ENCODE assay signal across 12 cellular contexts in genomic region chr15:60070838-60071493, GRCh38.
DNase-seq lines count a peak whose midpoint lies in the region; TF ChIP-seq lines count a peak whose summit lies in the region.
"Had no signal": no experiment of that assay in that cellular context is flagged by ENCODE, and none has a peak within 500 bp of the region (broad histone marks: within the 10 kb centered on the region; RNA-seq: fewer than 3 reads in every experiment).

No MANE protein-coding gene starts in this region.

- no peaks in the 10 kb centered on the region for H3K9me3 ChIP-seq in adrenal gland (replicated peaks in 1 of 3)
- H3K9me3 ChIP-seq in Peyer's patch = no peaks in the 10 kb centered on the region

- DNase-seq in BJ (ENCODE audit: low read depth) (peak; percentile 9), M059J (ENCODE audit: low read depth) (peak; percentile 70), chondrocyte (ENCODE audit: low spot score) (no peak), left kidney (ENCODE audit: low read depth, low spot score) (peak; percentile 58), adrenal gland (no peak), Peyer's patch (no peak), UCSD-AML1 (lab: John Stamatoyannopoulos, UW; ENCODE audit: unreplicated experiment) (no peak), NCI-H748 (lab: John Stamatoyannopoulos, UW; ENCODE audit: unreplicated experiment) (no peak)

- peaks cover 31% of the 10 kb centered on the region for H3K4me1 Mint-ChIP-seq in chondrocyte (ENCODE audit: low read depth)
- H3K4me1 Mint-ChIP-seq: CD14-positive monocyte; central memory CD8-positive, alpha-beta T cell had no signal

- POLR2A ChIA-PET in BJ (lab: Charles Lee) = no interaction called here

- H3K27me3 Mint-ChIP-seq in chondrocyte (ENCODE audit: low read depth) = peaks cover 5% of the 10 kb centered on the region

- CTCF ChIA-PET in BJ (lab: Yijun Ruan, JAX) = interaction anchor here (0.7 kb wide), 1 partner anchor 23 kb away, joined by 3 read pairs; no protein-coding TSS in a partner anchor

- intact Hi-C loops in adrenal gland (cut with DNase I) = no loop called here

- 62 to 69% (median 67%) methylated on average over 8 of the region's 8 CpGs for WGBS in adrenal gland, 4 donors

- TF ChIP-seq POLR2A in adrenal gland (IDR thresholded peaks at IDR 0.05) (no peak), Peyer's patch (IDR thresholded peaks at IDR 0.05) (no peak)

- no peaks in the 10 kb centered on the region for H3K4me1 ChIP-seq in adrenal gland (replicated peaks in 1 of 2)
- no peaks in the 10 kb centered on the region for H3K4me1 ChIP-seq in Peyer's patch
- H3K4me1 ChIP-seq: gastroesophageal sphincter had no signal

- H3K4me3 Mint-ChIP-seq in chondrocyte (ENCODE audit: unreplicated experiment) = no peak overlapping the region
- H3K4me3 Mint-ChIP-seq: CD14-positive monocyte; central memory CD8-positive, alpha-beta T cell had no signal

- H3K27ac Mint-ChIP-seq in chondrocyte (ENCODE audit: unreplicated experiment) = peak overlapping the region; percentile 92
- H3K27ac Mint-ChIP-seq: CD14-positive monocyte had no signal

- H3K27ac ChIP-seq in adrenal gland = no peak overlapping the region
- no peak overlapping the region for H3K27ac ChIP-seq in Peyer's patch
- H3K27ac ChIP-seq: gastroesophageal sphincter had no signal

- no peak overlapping the region for H3K4me3 ChIP-seq in BJ (ENCODE audit: low read depth, low read length)
- no peak overlapping the region for H3K4me3 ChIP-seq in adrenal gland
- H3K4me3 ChIP-seq in Peyer's patch = no peak overlapping the region
- H3K4me3 ChIP-seq: gastroesophageal sphincter, lung had no signal

- no peak for TF ChIP-seq CTCF in BJ (IDR thresholded peaks at IDR 0.05; ENCODE audit: insufficient read depth, low read depth, low read length)
- no peak for TF ChIP-seq CTCF in chondrocyte (IDR thresholded peaks at IDR 0.05)
- no peak for TF ChIP-seq CTCF in adrenal gland (IDR thresholded peaks at IDR 0.05)
- no peak for TF ChIP-seq CTCF in Peyer's patch (IDR thresholded peaks at IDR 0.05)

- H3K36me3 ChIP-seq in BJ (ENCODE audit: control insufficient read depth, insufficient read depth, low read length) (no peaks in the 10 kb centered on the region), adrenal gland (replicated peaks in 1 of 2) (no peaks in the 10 kb centered on the region), Peyer's patch (no peaks in the 10 kb centered on the region)
- H3K36me3 ChIP-seq: gastroesophageal sphincter had no signal

- peaks cover 8% of the 10 kb centered on the region for H3K9me3 Mint-ChIP-seq in chondrocyte (ENCODE audit: low read depth)
- H3K9me3 Mint-ChIP-seq: central memory CD8-positive, alpha-beta T cell had no signal

- peaks cover 2% of the 10 kb centered on the region for H3K36me3 Mint-ChIP-seq in chondrocyte (ENCODE audit: low read depth)
- H3K36me3 Mint-ChIP-seq: CD14-positive monocyte had no signal

- H3K27me3 ChIP-seq in BJ (ENCODE audit: control insufficient read depth, insufficient read depth, low read length) = no peaks in the 10 kb centered on the region; the same call in 1 of the 2 replicates
- H3K27me3 ChIP-seq in adrenal gland = no peaks in the 10 kb centered on the region
- no peaks in the 10 kb centered on the region for H3K27me3 ChIP-seq in Peyer's patch

Comparison
In these comparisons a context has a peak if more than half of its experiments do, and no peak if none do; other contexts are left out.
1. DNase-seq: peak in BJ (single experiment), M059J (single experiment) and left kidney (single experiment); none in chondrocyte (single experiment), adrenal gland (0 of 7), Peyer's patch (0 of 3), UCSD-AML1 (single experiment) and NCI-H748 (single experiment).